ENCODE assay signal across 10 cellular contexts in the genomic region with DNA sequence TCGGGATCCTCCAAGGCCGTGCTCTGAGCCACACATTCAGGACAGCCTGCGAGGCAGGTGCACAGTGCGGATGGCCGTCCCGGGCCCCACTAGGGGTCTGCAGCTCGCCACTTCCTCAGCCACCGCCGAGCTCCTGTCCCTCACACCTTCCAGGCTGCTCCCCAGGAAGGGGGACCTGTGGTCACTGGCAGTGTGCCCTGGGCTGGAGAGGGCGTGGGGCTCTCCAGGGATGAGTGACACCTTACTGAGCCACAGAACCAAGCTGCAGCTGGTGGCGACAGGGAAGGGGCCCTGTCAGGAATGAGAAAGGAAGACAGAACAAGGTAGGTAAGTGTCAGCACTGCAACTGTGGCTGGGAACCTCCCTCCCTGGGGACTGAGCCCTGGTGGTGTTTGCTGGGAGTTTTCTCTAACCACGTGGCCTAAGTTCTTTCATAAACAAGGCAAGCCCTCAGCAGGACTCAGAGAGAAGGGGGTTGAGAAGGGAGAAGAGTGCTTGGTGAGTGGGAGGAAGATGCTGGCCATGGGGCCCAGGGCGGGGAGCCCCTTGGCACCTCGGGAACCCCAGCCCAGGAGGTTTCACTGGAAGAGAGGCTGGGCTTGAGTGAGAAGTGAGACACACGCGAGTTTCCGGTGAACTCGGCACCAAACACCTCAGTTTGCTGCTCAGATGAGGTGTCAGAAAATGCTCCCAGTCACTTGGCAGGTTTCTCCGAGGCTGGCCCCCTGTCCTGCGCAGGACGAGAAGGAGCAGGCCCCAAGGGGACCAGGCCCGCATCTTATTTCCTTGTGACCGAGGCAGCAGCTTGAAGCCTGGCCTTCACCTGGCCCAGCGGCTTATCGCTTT. TPM values are rescaled to one million over a fixed set of nuclear protein-coding genes. Genes with fewer than 3 reads are reported as not detected.
DNase-seq lines count a peak whose midpoint lies in the region; TF ChIP-seq lines count a peak whose summit lies in the region.
"Had no signal": no experiment of that assay in that cellular context is flagged by ENCODE, and none has a peak within 500 bp of the region (broad histone marks: within the 10 kb centered on the region; RNA-seq: fewer than 3 reads in every experiment).

No MANE protein-coding gene starts in this region.

- H3K4me3 ChIP-seq in NB4 (ENCODE audit: low read depth, low read length) = no peak overlapping the region
- H3K4me3 ChIP-seq in endodermal cell (ENCODE audit: low read length) = no peak overlapping the region
- H3K4me3 ChIP-seq in dorsolateral prefrontal cortex = no peak overlapping the region
- H3K4me3 ChIP-seq: pancreas had no signal

- H3K27me3 ChIP-seq in endodermal cell (ENCODE audit: control insufficient read depth, insufficient read depth, low read length, poor library complexity, severe bottlenecking) = no peaks in the 10 kb centered on the region
- H3K27me3 ChIP-seq in dorsolateral prefrontal cortex = no peaks in the 10 kb centered on the region
- H3K27me3 ChIP-seq: pancreas had no signal

- WGBS in endodermal cell (ENCODE audit: insufficient coverage in 1 of 2, insufficient read length in 1 of 2), 2 experiments = 89 to 93% methylated on average over 16 to 25 of the region's 25 CpGs

- intact Hi-C loops in dorsolateral prefrontal cortex (cut with DNase I) = no loop called here

- H3K4me1 ChIP-seq in endodermal cell (ENCODE audit: control insufficient read depth, insufficient read depth, low read length) = peaks cover 9% of the 10 kb centered on the region
- H3K4me1 ChIP-seq: pancreas had no signal

- DNase-seq in activated CD4-positive, alpha-beta T cell treated with anti-CD3 and anti-CD28 coated beads for 24 hours (ENCODE audit: low read depth in 2 of 2) = peak; percentile 12 to 40
- no peak for DNase-seq in activated CD4-positive, alpha-beta T cell treated with anti-CD3 and anti-CD28 coated beads, Interleukin-2, amount 50 U/mL, for 1 hour
- DNase-seq in HFFc6 (no peak), NB4 (ENCODE audit: low read depth) (peak; percentile 76), endodermal cell (peak; percentile 69), NCI-H524 (lab: John Stamatoyannopoulos, UW) (no peak), globus pallidus (ENCODE audit: low spot score) (no peak), dorsolateral prefrontal cortex (no peak)
- DNase-seq: pancreas had no signal

- H3K27ac Mint-ChIP-seq in HFFc6 = no peak overlapping the region
- no peak overlapping the region for H3K27ac Mint-ChIP-seq in endodermal cell

- H3K9ac ChIP-seq in endodermal cell (ENCODE audit: extremely low read depth, low read length, poor library complexity, severe bottlenecking) = no peak overlapping the region

- no peak for TF ChIP-seq POLR2A in NB4 (IDR thresholded peaks at IDR 0.05; ENCODE audit: extremely low read depth, insufficient read length)

- H3K36me3 ChIP-seq in endodermal cell (ENCODE audit: control insufficient read depth, insufficient read depth, low read length) = no peaks in the 10 kb centered on the region
- H3K36me3 ChIP-seq: pancreas had no signal

- H3K4me3 Mint-ChIP-seq in HFFc6 = no peak overlapping the region
- no peak overlapping the region for H3K4me3 Mint-ChIP-seq in endodermal cell

- H3K9me3 ChIP-seq in endodermal cell (ENCODE audit: control insufficient read depth, low read length) = no peaks in the 10 kb centered on the region
- H3K9me3 ChIP-seq: pancreas had no signal

- H3K27me3 Mint-ChIP-seq in HFFc6 (ENCODE audit: insufficient read depth) = peaks cover 15% of the 10 kb centered on the region
- peaks cover 3% of the 10 kb centered on the region for H3K27me3 Mint-ChIP-seq in endodermal cell (ENCODE audit: insufficient read depth)

- peak; percentile 11; the same call in 1 of the 2 replicates for TF ChIP-seq CTCF in HFFc6 (IDR thresholded peaks at IDR 0.05)
- TF ChIP-seq CTCF in NB4 (IDR thresholded peaks at IDR 0.05; ENCODE audit: low read depth, low read length) = no peak
- TF ChIP-seq CTCF in endodermal cell (conservative IDR thresholded peaks at IDR 0.05) = peak; percentile 30
- no peak for TF ChIP-seq CTCF in dorsolateral prefrontal cortex (IDR thresholded peaks at IDR 0.05 in 54 of 56, conservative IDR thresholded peaks at IDR 0.05 in 2 of 56; ENCODE audit: low read depth in 1 of 56, partially characterized antibody in 56 of 56)

- H3K27ac ChIP-seq in endodermal cell (ENCODE audit: low read depth, low read length) (no peak overlapping the region), dorsolateral prefrontal cortex (no peak overlapping the region)
- H3K27ac ChIP-seq: pancreas had no signal

- H3K4me1 Mint-ChIP-seq in HFFc6 (ENCODE audit: low read depth) (no peaks in the 10 kb centered on the region), endodermal cell (peaks cover 20% of the 10 kb centered on the region)

- H3K36me3 Mint-ChIP-seq in HFFc6 (ENCODE audit: low read depth) (no peaks in the 10 kb centered on the region), endodermal cell (ENCODE audit: low read depth) (no peaks in the 10 kb centered on the region)

- H3K9me3 Mint-ChIP-seq in HFFc6 = no peaks in the 10 kb centered on the region
- H3K9me3 Mint-ChIP-seq in endodermal cell = no peaks in the 10 kb centered on the region

RNA-seq across cellular contexts. Expression of gene IL13, which starts 5.2 kb away (rescaled TPM):
- not detected for total RNA-seq in HFFc6 (2021; fragmentation: NEBNext Ultra II Directional; extraction: Animal tissue kit (Norgen Biotek cat#: 25700))
- total RNA-seq in endodermal cell = not detected
- polyA plus RNA-seq in endodermal cell (2013, experiment 1 of 2) = not detected
- not detected for polyA plus RNA-seq in endodermal cell (2013, experiment 2 of 2)
- total RNA-seq in dorsolateral prefrontal cortex = 1 to 10 TPM in 5 of 120 experiments, under 1 TPM in 23, not detected in 92; 0.33 to 2.8 (median 0.50) TPM
- total RNA-seq: pancreas had no signal
- polyA plus RNA-seq: BJ had no signal

RNA-seq across cellular contexts. Expression of gene IL4, which starts 10.6 kb away (rescaled TPM):
- total RNA-seq in HFFc6 (2021; fragmentation: NEBNext Ultra II Directional; extraction: Animal tissue kit (Norgen Biotek cat#: 25700)) = not detected
- total RNA-seq in endodermal cell = not detected
- polyA plus RNA-seq in endodermal cell (2013, experiment 1 of 2) = not detected
- not detected for polyA plus RNA-seq in endodermal cell (2013, experiment 2 of 2)
- total RNA-seq in dorsolateral prefrontal cortex = not detected
- total RNA-seq: pancreas had no signal
- polyA plus RNA-seq: BJ, pancreas had no signal

Comparison
In these comparisons a context has a peak if more than half of its experiments do, and no peak if none do; other contexts are left out.
1. DNase-seq: peak in activated CD4-positive, alpha-beta T cell treated with anti-CD3 and anti-CD28 coated beads for 24 hours (2 of 2), NB4 (single experiment) and endodermal cell (single experiment); none in activated CD4-positive, alpha-beta T cell treated with anti-CD3 and anti-CD28 coated beads, Interleukin-2, amount 50 U/mL, for 1 hour (single experiment), HFFc6 (single experiment), NCI-H524 (0 of 2), globus pallidus (single experiment) and dorsolateral prefrontal cortex (0 of 10).
2. CTCF ChIP-seq: peak in HFFc6 (single experiment) and endodermal cell (single experiment); none in NB4 (single experiment) and dorsolateral prefrontal cortex (0 of 56).